In the genomic region with DNA sequence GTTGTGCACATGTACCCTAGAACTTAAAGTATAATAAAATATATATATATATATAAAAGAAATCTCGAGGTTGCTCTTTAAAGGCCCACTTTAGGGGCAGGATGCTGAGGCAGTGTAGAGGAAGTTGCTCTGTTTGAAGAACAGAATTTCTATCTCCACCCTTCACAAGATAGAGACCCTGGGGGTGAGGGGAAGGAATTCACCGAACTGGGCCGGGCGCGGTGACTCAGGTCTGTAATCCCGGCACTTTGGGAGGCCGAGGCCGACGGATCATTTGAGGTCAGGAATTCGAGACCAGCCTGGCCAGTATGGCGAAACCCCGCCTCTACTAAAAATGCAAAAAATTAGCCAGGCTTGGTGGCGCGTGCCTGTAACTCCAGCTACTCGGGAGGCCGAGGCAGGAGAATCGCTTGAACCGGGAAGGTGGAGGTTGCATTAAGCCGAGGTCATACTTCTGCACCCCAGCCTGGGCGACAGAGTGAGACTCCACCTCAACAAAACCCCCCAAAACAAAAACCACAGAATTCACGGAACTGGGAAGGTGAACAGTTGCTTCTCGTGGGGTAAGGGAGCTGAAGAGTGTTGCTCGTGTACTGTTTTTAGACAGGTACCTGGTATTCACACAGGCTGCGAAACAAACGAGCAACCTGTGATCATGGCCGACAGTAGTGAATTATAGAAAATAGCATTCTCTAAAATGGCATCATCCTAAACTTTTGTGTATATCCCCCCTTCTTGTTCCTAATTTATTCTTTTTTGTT, we compare ENCODE assay signal across 11 cellular contexts. TPM values are rescaled to one million over a fixed set of nuclear protein-coding genes. Genes with fewer than 3 reads are reported as not detected.
DNase-seq lines count a peak whose midpoint lies in the region; ATAC-seq and TF ChIP-seq lines count a peak whose summit lies in the region.
"Had no signal": no experiment of that assay in that cellular context is flagged by ENCODE, and none has a peak within 500 bp of the region (broad histone marks: within the 10 kb centered on the region; RNA-seq: fewer than 3 reads in every experiment).

No MANE protein-coding gene starts in this region.

- no peak for TF ChIP-seq CTCF in chondrocyte (IDR thresholded peaks at IDR 0.05)

- H3K9me3 Mint-ChIP-seq in memory B cell = no peaks in the 10 kb centered on the region
- H3K9me3 Mint-ChIP-seq in chondrocyte (ENCODE audit: low read depth) = no peaks in the 10 kb centered on the region

- peak in 5 of 6 experiments; percentile 16 to 55 (median 21) for DNase-seq in stimulated activated naive CD4-positive, alpha-beta T cell (lab: John Stamatoyannopoulos, UW)
- no peak for DNase-seq in stimulated activated naive CD4-positive, alpha-beta T cell treated with Interleukin-2 at 50 U/mL for 16 hours (lab: John Stamatoyannopoulos, UW)
- DNase-seq in activated T-cell treated with anti-CD3 and anti-CD28 coated beads, Interleukin-2, amount 50 U/mL, for 48 hours = peak; percentile 44 to 46
- DNase-seq in memory B cell (ENCODE audit: low spot score in 2 of 2) = no peak
- no peak for DNase-seq in chondrocyte (ENCODE audit: low spot score)
- DNase-seq: AML-193, left lung had no signal

- peak overlapping the region; percentile 82 for H3K27ac Mint-ChIP-seq in memory B cell
- no peak overlapping the region for H3K27ac Mint-ChIP-seq in chondrocyte (ENCODE audit: unreplicated experiment)

- H3K4me1 Mint-ChIP-seq in memory B cell (peaks cover 29% of the 10 kb centered on the region), chondrocyte (ENCODE audit: low read depth) (peaks cover 9% of the 10 kb centered on the region)

- no peak for ATAC-seq in memory B cell (ENCODE audit: low read depth)
- no peak for ATAC-seq in HG03095 (IDR thresholded peaks at IDR 0.05; ENCODE audit: unreplicated experiment)
- ATAC-seq in HG03342 (IDR thresholded peaks at IDR 0.05; ENCODE audit: unreplicated experiment) = no peak
- no peak for ATAC-seq in HG02870 (IDR thresholded peaks at IDR 0.05; ENCODE audit: unreplicated experiment)
- ATAC-seq: gastroesophageal sphincter, left lung had no signal

- H3K36me3 Mint-ChIP-seq in memory B cell (peaks cover 26% of the 10 kb centered on the region), chondrocyte (ENCODE audit: low read depth) (no peaks in the 10 kb centered on the region)

- H3K27me3 Mint-ChIP-seq in memory B cell (no peaks in the 10 kb centered on the region), chondrocyte (ENCODE audit: low read depth) (no peaks in the 10 kb centered on the region)

- peak overlapping the region; percentile 95 for H3K4me3 Mint-ChIP-seq in memory B cell
- H3K4me3 Mint-ChIP-seq in chondrocyte (ENCODE audit: unreplicated experiment) = no peak overlapping the region

RNA-seq across cellular contexts. Expression of a gene that starts 6.2 kb away (rescaled TPM):
- total RNA-seq in chondrocyte = 0.51 TPM in 1 of 3 replicates, not detected in the others

Comparison
In these comparisons a context has a peak if more than half of its experiments do, and no peak if none do; other contexts are left out.
1. DNase-seq: peak in stimulated activated naive CD4-positive, alpha-beta T cell (5 of 6) and activated T-cell treated with anti-CD3 and anti-CD28 coated beads, Interleukin-2, amount 50 U/mL, for 48 hours (2 of 2); none in stimulated activated naive CD4-positive, alpha-beta T cell treated with Interleukin-2 at 50 U/mL for 16 hours (single experiment), memory B cell (0 of 2) and chondrocyte (single experiment).